ENCODE assay signal across 1 cellular context in the genomic region with DNA sequence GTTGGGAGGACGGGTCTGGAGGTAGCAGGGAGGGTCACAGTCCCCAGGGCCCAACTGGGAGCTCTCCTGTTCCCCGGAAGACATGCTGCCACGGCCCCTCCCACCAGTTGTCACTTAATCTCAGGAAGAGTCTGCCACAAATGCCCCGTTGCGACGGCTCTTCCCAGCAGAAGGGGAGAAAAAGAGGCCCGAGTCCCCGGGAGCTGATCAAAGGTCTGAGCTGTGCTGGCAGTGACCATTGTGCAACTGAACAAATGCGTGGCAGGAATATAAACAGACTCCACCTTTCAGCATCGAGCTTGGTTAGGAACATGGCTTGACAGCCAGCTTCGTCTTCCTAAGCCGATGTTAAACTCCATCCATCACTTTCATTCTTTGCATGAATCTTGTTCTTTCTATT.
A peak's percentile ranks its signal among the peaks of the same experiment; 100 is the strongest.
TF ChIP-seq lines count a peak whose summit lies in the region.

No MANE protein-coding gene starts in this region.

TF ChIP-seq in HepG2, 621 proteins besides CTCF, POLR2A, EP300 and RAD21 (continued from another document and continues in another):
- TF ChIP-seq CREM (IDR thresholded peaks at IDR 0.05): no peak
- no peak for TF ChIP-seq CREM (CRISPR knock-in tag; IDR thresholded peaks at IDR 0.05)
- TF ChIP-seq ZNF430 (CRISPR knock-in tag; IDR thresholded peaks at IDR 0.05): peak; percentile 32; the same call in 1 of the 2 replicates
- 0 out of 2 replicates have a peak, but pooled peaks have one; percentile 49 for TF ChIP-seq KDM6A (CRISPR knock-in tag; IDR thresholded peaks at IDR 0.05; ENCODE audit: low read depth)
- no peak for TF ChIP-seq RORA (CRISPR knock-in tag; IDR thresholded peaks at IDR 0.05)
- TF ChIP-seq FOXA1 (IDR thresholded peaks at IDR 0.05): no peak
- peak; percentile 59 for TF ChIP-seq FOXA1 (CRISPR knock-in tag; IDR thresholded peaks at IDR 0.05)
- no peak for TF ChIP-seq IRX3 (CRISPR knock-in tag; IDR thresholded peaks at IDR 0.05; ENCODE audit: borderline replicate concordance, low read depth)
- peak; percentile 31 for TF ChIP-seq YY1 (IDR thresholded peaks at IDR 0.05; ENCODE audit: insufficient read depth, insufficient replicate concordance, low read depth, low read length)
- no peak for TF ChIP-seq ZNF484 (CRISPR knock-in tag; IDR thresholded peaks at IDR 0.05; ENCODE audit: borderline replicate concordance, low read depth)
- no peak for TF ChIP-seq SYNCRIP (IDR thresholded peaks at IDR 0.05; ENCODE audit: insufficient read depth, low read depth, low read length)
- 0 out of 2 replicates have a peak, but pooled peaks have one; percentile 32 for TF ChIP-seq ZFY (CRISPR knock-in tag; IDR thresholded peaks at IDR 0.05)
- TF ChIP-seq, protein P1, sequence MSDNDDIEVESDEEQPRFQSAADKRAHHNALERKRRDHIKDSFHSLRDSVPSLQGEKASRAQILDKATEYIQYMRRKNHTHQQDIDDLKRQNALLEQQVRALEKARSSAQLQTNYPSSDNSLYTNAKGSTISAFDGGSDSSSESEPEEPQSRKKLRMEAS (IDR thresholded peaks at IDR 0.05): peak; percentile 51; the same call in 1 of the 2 replicates
- TF ChIP-seq ZNF549 (CRISPR knock-in tag; IDR thresholded peaks at IDR 0.05): no peak
- no peak for TF ChIP-seq SP140L (CRISPR knock-in tag; IDR thresholded peaks at IDR 0.05; ENCODE audit: borderline replicate concordance)
- TF ChIP-seq SRSF1 (optimal IDR thresholded peaks at IDR 0.05; ENCODE audit: low read depth, low read length): no peak
- TF ChIP-seq MEIS2 (CRISPR knock-in tag; IDR thresholded peaks at IDR 0.05): peak; percentile 81; the same call in 1 of the 2 replicates
- no peak for TF ChIP-seq ZNF768 (CRISPR knock-in tag; IDR thresholded peaks at IDR 0.05)
- TF ChIP-seq, protein P2, sequence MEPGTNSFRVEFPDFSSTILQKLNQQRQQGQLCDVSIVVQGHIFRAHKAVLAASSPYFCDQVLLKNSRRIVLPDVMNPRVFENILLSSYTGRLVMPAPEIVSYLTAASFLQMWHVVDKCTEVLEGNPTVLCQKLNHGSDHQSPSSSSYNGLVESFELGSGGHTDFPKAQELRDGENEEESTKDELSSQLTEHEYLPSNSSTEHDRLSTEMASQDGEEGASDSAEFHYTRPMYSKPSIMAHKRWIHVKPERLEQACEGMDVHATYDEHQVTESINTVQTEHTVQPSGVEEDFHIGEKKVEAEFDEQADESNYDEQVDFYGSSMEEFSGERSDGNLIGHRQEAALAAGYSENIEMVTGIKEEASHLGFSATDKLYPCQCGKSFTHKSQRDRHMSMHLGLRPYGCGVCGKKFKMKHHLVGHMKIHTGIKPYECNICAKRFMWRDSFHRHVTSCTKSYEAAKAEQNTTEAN (CRISPR knock-in tag; conservative IDR thresholded peaks at IDR 0.05): no peak
- no peak for TF ChIP-seq SMC3 (IDR thresholded peaks at IDR 0.05; ENCODE audit: low read length)
- TF ChIP-seq NAIF1 (CRISPR knock-in tag; IDR thresholded peaks at IDR 0.05; ENCODE audit: borderline replicate concordance): no peak
- no peak for TF ChIP-seq ZBTB21 (CRISPR knock-in tag; IDR thresholded peaks at IDR 0.05)
- TF ChIP-seq FOXK1 (CRISPR knock-in tag; IDR thresholded peaks at IDR 0.05; ENCODE audit: borderline replicate concordance, low read depth): peak; percentile 78; the same call in 1 of the 2 replicates
- TF ChIP-seq, protein P3, sequence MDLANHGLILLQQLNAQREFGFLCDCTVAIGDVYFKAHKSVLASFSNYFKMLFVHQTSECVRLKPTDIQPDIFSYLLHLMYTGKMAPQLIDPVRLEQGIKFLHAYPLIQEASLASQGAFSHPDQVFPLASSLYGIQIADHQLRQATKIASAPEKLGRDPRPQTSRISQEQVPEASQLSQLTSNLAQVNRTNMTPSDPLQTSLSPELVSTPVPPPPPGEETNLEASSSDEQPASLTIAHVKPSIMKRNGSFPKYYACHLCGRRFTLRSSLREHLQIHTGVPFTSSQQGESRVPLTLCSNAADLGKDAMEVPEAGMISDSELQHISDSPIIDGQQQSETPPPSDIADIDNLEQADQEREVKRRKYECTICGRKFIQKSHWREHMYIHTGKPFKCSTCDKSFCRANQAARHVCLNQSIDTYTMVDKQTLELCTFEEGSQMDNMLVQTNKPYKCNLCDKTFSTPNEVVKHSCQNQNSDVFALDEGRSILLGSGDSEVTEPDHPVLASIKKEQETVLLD (CRISPR knock-in tag; IDR thresholded peaks at IDR 0.05; ENCODE audit: low read depth): no peak
- no peak for TF ChIP-seq HES4 (CRISPR knock-in tag; IDR thresholded peaks at IDR 0.05; ENCODE audit: borderline replicate concordance)
- TF ChIP-seq ZFX (CRISPR knock-in tag; IDR thresholded peaks at IDR 0.05; ENCODE audit: low read depth): no peak; the same call in 1 of the 2 replicates
- no peak for TF ChIP-seq U2AF1 (optimal IDR thresholded peaks at IDR 0.05; ENCODE audit: low read depth, low read length)
- TF ChIP-seq CBFB (CRISPR knock-in tag; IDR thresholded peaks at IDR 0.05): no peak
- TF ChIP-seq STAG1 (CRISPR knock-in tag; IDR thresholded peaks at IDR 0.05): no peak
- TF ChIP-seq JUN (CRISPR knock-in tag; IDR thresholded peaks at IDR 0.05): no peak
- TF ChIP-seq HNRNPH1 (optimal IDR thresholded peaks at IDR 0.05; ENCODE audit: low read depth, low read length): no peak
- TF ChIP-seq ZNF777 (CRISPR knock-in tag; IDR thresholded peaks at IDR 0.05): 0 out of 2 replicates have a peak, but pooled peaks have one; percentile 17
- peak; percentile 73; the same call in 1 of the 2 replicates for TF ChIP-seq NFKBIZ (CRISPR knock-in tag; IDR thresholded peaks at IDR 0.05)
- no peak for TF ChIP-seq ZFP36L1 (CRISPR knock-in tag; IDR thresholded peaks at IDR 0.05)
- TF ChIP-seq ARNT2 (CRISPR knock-in tag; IDR thresholded peaks at IDR 0.05; ENCODE audit: low read depth): no peak
- TF ChIP-seq, protein P4, sequence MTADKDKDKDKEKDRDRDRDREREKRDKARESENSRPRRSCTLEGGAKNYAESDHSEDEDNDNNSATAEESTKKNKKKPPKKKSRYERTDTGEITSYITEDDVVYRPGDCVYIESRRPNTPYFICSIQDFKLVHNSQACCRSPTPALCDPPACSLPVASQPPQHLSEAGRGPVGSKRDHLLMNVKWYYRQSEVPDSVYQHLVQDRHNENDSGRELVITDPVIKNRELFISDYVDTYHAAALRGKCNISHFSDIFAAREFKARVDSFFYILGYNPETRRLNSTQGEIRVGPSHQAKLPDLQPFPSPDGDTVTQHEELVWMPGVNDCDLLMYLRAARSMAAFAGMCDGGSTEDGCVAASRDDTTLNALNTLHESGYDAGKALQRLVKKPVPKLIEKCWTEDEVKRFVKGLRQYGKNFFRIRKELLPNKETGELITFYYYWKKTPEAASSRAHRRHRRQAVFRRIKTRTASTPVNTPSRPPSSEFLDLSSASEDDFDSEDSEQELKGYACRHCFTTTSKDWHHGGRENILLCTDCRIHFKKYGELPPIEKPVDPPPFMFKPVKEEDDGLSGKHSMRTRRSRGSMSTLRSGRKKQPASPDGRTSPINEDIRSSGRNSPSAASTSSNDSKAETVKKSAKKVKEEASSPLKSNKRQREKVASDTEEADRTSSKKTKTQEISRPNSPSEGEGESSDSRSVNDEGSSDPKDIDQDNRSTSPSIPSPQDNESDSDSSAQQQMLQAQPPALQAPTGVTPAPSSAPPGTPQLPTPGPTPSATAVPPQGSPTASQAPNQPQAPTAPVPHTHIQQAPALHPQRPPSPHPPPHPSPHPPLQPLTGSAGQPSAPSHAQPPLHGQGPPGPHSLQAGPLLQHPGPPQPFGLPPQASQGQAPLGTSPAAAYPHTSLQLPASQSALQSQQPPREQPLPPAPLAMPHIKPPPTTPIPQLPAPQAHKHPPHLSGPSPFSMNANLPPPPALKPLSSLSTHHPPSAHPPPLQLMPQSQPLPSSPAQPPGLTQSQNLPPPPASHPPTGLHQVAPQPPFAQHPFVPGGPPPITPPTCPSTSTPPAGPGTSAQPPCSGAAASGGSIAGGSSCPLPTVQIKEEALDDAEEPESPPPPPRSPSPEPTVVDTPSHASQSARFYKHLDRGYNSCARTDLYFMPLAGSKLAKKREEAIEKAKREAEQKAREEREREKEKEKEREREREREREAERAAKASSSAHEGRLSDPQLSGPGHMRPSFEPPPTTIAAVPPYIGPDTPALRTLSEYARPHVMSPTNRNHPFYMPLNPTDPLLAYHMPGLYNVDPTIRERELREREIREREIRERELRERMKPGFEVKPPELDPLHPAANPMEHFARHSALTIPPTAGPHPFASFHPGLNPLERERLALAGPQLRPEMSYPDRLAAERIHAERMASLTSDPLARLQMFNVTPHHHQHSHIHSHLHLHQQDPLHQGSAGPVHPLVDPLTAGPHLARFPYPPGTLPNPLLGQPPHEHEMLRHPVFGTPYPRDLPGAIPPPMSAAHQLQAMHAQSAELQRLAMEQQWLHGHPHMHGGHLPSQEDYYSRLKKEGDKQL (CRISPR knock-in tag; IDR thresholded peaks at IDR 0.05; ENCODE audit: low read depth): 0 out of 2 replicates have a peak, but pooled peaks have one; percentile 41
- TF ChIP-seq, protein P5, sequence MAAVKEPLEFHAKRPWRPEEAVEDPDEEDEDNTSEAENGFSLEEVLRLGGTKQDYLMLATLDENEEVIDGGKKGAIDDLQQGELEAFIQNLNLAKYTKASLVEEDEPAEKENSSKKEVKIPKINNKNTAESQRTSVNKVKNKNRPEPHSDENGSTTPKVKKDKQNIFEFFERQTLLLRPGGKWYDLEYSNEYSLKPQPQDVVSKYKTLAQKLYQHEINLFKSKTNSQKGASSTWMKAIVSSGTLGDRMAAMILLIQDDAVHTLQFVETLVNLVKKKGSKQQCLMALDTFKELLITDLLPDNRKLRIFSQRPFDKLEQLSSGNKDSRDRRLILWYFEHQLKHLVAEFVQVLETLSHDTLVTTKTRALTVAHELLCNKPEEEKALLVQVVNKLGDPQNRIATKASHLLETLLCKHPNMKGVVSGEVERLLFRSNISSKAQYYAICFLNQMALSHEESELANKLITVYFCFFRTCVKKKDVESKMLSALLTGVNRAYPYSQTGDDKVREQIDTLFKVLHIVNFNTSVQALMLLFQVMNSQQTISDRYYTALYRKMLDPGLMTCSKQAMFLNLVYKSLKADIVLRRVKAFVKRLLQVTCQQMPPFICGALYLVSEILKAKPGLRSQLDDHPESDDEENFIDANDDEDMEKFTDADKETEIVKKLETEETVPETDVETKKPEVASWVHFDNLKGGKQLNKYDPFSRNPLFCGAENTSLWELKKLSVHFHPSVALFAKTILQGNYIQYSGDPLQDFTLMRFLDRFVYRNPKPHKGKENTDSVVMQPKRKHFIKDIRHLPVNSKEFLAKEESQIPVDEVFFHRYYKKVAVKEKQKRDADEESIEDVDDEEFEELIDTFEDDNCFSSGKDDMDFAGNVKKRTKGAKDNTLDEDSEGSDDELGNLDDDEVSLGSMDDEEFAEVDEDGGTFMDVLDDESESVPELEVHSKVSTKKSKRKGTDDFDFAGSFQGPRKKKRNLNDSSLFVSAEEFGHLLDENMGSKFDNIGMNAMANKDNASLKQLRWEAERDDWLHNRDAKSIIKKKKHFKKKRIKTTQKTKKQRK (IDR thresholded peaks at IDR 0.05; ENCODE audit: low read length): no peak
- peak; percentile 67; the same call in 1 of the 2 replicates for TF ChIP-seq SOX5 (CRISPR knock-in tag; IDR thresholded peaks at IDR 0.05; ENCODE audit: borderline replicate concordance)
- no peak for TF ChIP-seq ZFAT (CRISPR knock-in tag; conservative IDR thresholded peaks at IDR 0.05)
- no peak for TF ChIP-seq SOX6 (IDR thresholded peaks at IDR 0.05)
- TF ChIP-seq SOX6 (CRISPR knock-in tag; IDR thresholded peaks at IDR 0.05): peak; percentile 86
- TF ChIP-seq ZNF10 (CRISPR knock-in tag; IDR thresholded peaks at IDR 0.05; ENCODE audit: borderline replicate concordance, low read depth): no peak
- TF ChIP-seq ZBTB7B (CRISPR knock-in tag; IDR thresholded peaks at IDR 0.05): peak; percentile 36; the same call in 1 of the 2 replicates
- TF ChIP-seq, protein P6, sequence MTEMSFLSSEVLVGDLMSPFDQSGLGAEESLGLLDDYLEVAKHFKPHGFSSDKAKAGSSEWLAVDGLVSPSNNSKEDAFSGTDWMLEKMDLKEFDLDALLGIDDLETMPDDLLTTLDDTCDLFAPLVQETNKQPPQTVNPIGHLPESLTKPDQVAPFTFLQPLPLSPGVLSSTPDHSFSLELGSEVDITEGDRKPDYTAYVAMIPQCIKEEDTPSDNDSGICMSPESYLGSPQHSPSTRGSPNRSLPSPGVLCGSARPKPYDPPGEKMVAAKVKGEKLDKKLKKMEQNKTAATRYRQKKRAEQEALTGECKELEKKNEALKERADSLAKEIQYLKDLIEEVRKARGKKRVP (CRISPR knock-in tag; IDR thresholded peaks at IDR 0.05): no peak
- TF ChIP-seq PITX1 (CRISPR knock-in tag; IDR thresholded peaks at IDR 0.05): peak; percentile 63; the same call in 1 of the 2 replicates
- TF ChIP-seq, protein P7, sequence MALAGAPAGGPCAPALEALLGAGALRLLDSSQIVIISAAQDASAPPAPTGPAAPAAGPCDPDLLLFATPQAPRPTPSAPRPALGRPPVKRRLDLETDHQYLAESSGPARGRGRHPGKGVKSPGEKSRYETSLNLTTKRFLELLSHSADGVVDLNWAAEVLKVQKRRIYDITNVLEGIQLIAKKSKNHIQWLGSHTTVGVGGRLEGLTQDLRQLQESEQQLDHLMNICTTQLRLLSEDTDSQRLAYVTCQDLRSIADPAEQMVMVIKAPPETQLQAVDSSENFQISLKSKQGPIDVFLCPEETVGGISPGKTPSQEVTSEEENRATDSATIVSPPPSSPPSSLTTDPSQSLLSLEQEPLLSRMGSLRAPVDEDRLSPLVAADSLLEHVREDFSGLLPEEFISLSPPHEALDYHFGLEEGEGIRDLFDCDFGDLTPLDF (CRISPR knock-in tag; IDR thresholded peaks at IDR 0.05): no peak
- TF ChIP-seq KAT7 (CRISPR knock-in tag; IDR thresholded peaks at IDR 0.05; ENCODE audit: borderline replicate concordance): no peak
- no peak for TF ChIP-seq ZSCAN29 (CRISPR knock-in tag; conservative IDR thresholded peaks at IDR 0.05)
- TF ChIP-seq SETDB1 (CRISPR knock-in tag; IDR thresholded peaks at IDR 0.05; ENCODE audit: borderline replicate concordance): no peak
- no peak for TF ChIP-seq ZNF17 (CRISPR knock-in tag; IDR thresholded peaks at IDR 0.05)
- TF ChIP-seq, protein P8, sequence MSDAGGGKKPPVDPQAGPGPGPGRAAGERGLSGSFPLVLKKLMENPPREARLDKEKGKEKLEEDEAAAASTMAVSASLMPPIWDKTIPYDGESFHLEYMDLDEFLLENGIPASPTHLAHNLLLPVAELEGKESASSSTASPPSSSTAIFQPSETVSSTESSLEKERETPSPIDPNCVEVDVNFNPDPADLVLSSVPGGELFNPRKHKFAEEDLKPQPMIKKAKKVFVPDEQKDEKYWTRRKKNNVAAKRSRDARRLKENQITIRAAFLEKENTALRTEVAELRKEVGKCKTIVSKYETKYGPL (CRISPR knock-in tag; IDR thresholded peaks at IDR 0.05): no peak
- no peak for TF ChIP-seq NR3C1 (CRISPR knock-in tag; IDR thresholded peaks at IDR 0.05)
